Comparison of ENCODE assay signal across 30 cellular contexts in genomic region chr3:134708671-134709070, GRCh38. TPM values are rescaled to one million over a fixed set of nuclear protein-coding genes. Genes with fewer than 3 reads are reported as not detected.
A peak's percentile ranks its signal among the peaks of the same experiment; 100 is the strongest.
DNase-seq lines count a peak whose midpoint lies in the region; ATAC-seq and TF ChIP-seq lines count a peak whose summit lies in the region.
"Had no signal": no experiment of that assay in that cellular context is flagged by ENCODE, and none has a peak within 500 bp of the region (broad histone marks: within the 10 kb centered on the region; RNA-seq: fewer than 3 reads in every experiment).

No MANE protein-coding gene starts in this region.

- H3K9me3 ChIP-seq in right atrium auricular region, result no peaks in the 10 kb centered on the region
- H3K9me3 ChIP-seq: body of pancreas, heart left ventricle had no signal

- no peaks in the 10 kb centered on the region for H3K27me3 ChIP-seq in right atrium auricular region
- H3K27me3 ChIP-seq: body of pancreas, heart left ventricle had no signal

- peak; percentile 13 for DNase-seq in right atrium auricular region (ENCODE audit: low spot score)
- no peak for DNase-seq in cardiac septum (ENCODE audit: low spot score)
- peak; percentile 38 for DNase-seq in T1000 (lab: John Stamatoyannopoulos, UW)
- DNase-seq in fibroblast of the aortic adventitia (ENCODE audit: low read depth), result peak; percentile 43
- DNase-seq in NCI-H748 (lab: John Stamatoyannopoulos, UW; ENCODE audit: unreplicated experiment), result no peak
- DNase-seq: activated CD4-positive, alpha-beta T cell treated with anti-CD3 and anti-CD28 coated beads for 36 hours; activated CD8-positive, alpha-beta memory T cell treated with anti-CD3 and anti-CD28 coated beads for 24 hours; activated gamma-delta T cell treated with Interleukin-2 at 50 U/mL for 16 hours; activated naive CD8-positive, alpha-beta T cell treated with anti-CD3 and anti-CD28 coated beads, Interleukin-2, amount 50 U/mL, for 24 hours; body of pancreas; effector CD4-positive, alpha-beta T cell; GDM1; H7; heart left ventricle; kidney glomerular epithelial cell; natural killer cell; NCI-H1105 treated with DMSO at 0.1 percent for 48 hours; NCI-H2029 treated with DMSO at 0.1 percent for 48 hours; NCI-H2227 treated with DMSO at 0.1 percent for 48 hours; NCI-H69; stimulated activated CD4-positive, alpha-beta T cell treated with anti-CD3 and anti-CD28 coated beads, Interleukin-4, amount 100 ng/mL, for 1 hour; T-helper 2 cell had no signal

- H3K4me3 Mint-ChIP-seq in activated T-helper 17 cell treated with anti-CD3 and anti-CD28 coated beads, Interleukin-2, amount 50 U/mL, for 72 hours, result no peak overlapping the region
- H3K4me3 Mint-ChIP-seq: activated CD4-positive, alpha-beta T cell treated with anti-CD3 and anti-CD28 coated beads for 36 hours; activated naive CD8-positive, alpha-beta T cell treated with anti-CD3 and anti-CD28 coated beads, Interleukin-2, amount 50 U/mL, for 24 hours; B cell; natural killer cell had no signal

- H3K4me1 ChIP-seq in right atrium auricular region, result no peaks in the 10 kb centered on the region
- H3K4me1 ChIP-seq: body of pancreas had no signal

- H3K4me3 ChIP-seq in right atrium auricular region, result no peak overlapping the region
- no peak overlapping the region for H3K4me3 ChIP-seq in fibroblast of the aortic adventitia (ENCODE audit: low read depth, low read length)
- H3K4me3 ChIP-seq: body of pancreas, heart left ventricle, lung had no signal

- no peak for TF ChIP-seq CTCF in right atrium auricular region (IDR thresholded peaks at IDR 0.05)
- no peak for TF ChIP-seq CTCF in fibroblast of the aortic adventitia (IDR thresholded peaks at IDR 0.05; ENCODE audit: insufficient read depth, low read length)

- no peaks in the 10 kb centered on the region for H3K36me3 ChIP-seq in right atrium auricular region
- H3K36me3 ChIP-seq: heart left ventricle had no signal

- H3K4me1 Mint-ChIP-seq in activated T-helper 17 cell treated with anti-CD3 and anti-CD28 coated beads, Interleukin-2, amount 50 U/mL, for 72 hours, result no peaks in the 10 kb centered on the region
- H3K4me1 Mint-ChIP-seq: activated CD4-positive, alpha-beta T cell treated with anti-CD3 and anti-CD28 coated beads for 36 hours; activated naive CD8-positive, alpha-beta T cell treated with anti-CD3 and anti-CD28 coated beads, Interleukin-2, amount 50 U/mL, for 24 hours; natural killer cell had no signal

- H3K27ac Mint-ChIP-seq in activated T-helper 17 cell treated with anti-CD3 and anti-CD28 coated beads, Interleukin-2, amount 50 U/mL, for 72 hours, result no peak overlapping the region
- H3K27ac Mint-ChIP-seq: activated CD4-positive, alpha-beta T cell treated with anti-CD3 and anti-CD28 coated beads for 36 hours; activated naive CD8-positive, alpha-beta T cell treated with anti-CD3 and anti-CD28 coated beads, Interleukin-2, amount 50 U/mL, for 24 hours; B cell; natural killer cell had no signal

- no peaks in the 10 kb centered on the region for H3K9me3 Mint-ChIP-seq in activated T-helper 17 cell treated with anti-CD3 and anti-CD28 coated beads, Interleukin-2, amount 50 U/mL, for 72 hours
- H3K9me3 Mint-ChIP-seq: activated naive CD8-positive, alpha-beta T cell treated with anti-CD3 and anti-CD28 coated beads, Interleukin-2, amount 50 U/mL, for 24 hours had no signal

- H3K27me3 Mint-ChIP-seq in activated T-helper 17 cell treated with anti-CD3 and anti-CD28 coated beads, Interleukin-2, amount 50 U/mL, for 72 hours, result peaks cover 8% of the 10 kb centered on the region

- ATAC-seq in GM21576 (IDR thresholded peaks at IDR 0.05; ENCODE audit: unreplicated experiment) (no peak), HG03457 (IDR thresholded peaks at IDR 0.05; ENCODE audit: unreplicated experiment) (no peak)
- ATAC-seq in activated T-helper 17 cell treated with anti-CD3 and anti-CD28 coated beads, Interleukin-2, amount 50 U/mL, for 72 hours (replicated peaks), result no peak
- ATAC-seq: activated CD4-positive, alpha-beta T cell treated with anti-CD3 and anti-CD28 coated beads for 36 hours; activated naive CD8-positive, alpha-beta T cell treated with anti-CD3 and anti-CD28 coated beads, Interleukin-2, amount 50 U/mL, for 24 hours; body of pancreas; heart left ventricle; natural killer cell had no signal

- intact Hi-C loops in cardiac septum (cut with DNase I), result no loop called here

- H3K36me3 Mint-ChIP-seq in activated T-helper 17 cell treated with anti-CD3 and anti-CD28 coated beads, Interleukin-2, amount 50 U/mL, for 72 hours (ENCODE audit: low read depth), result no peaks in the 10 kb centered on the region
- H3K36me3 Mint-ChIP-seq: natural killer cell had no signal

- no peak overlapping the region for H3K27ac ChIP-seq in right atrium auricular region
- H3K27ac ChIP-seq: 22Rv1, body of pancreas, epithelial cell of prostate, heart left ventricle had no signal

RNA-seq across cellular contexts. Expression of gene KY, which starts 57.8 kb away (rescaled TPM):
- total RNA-seq in right atrium auricular region (under 1 TPM; 0.33 to 0.59 TPM), cardiac septum (3.9 TPM), fibroblast of the aortic adventitia (ENCODE audit: low replicate concordance) (1.6 and 10.5 TPM in 2 replicates)
- not detected for total RNA-seq in activated T-helper 17 cell treated with anti-CD3 and anti-CD28 coated beads, Interleukin-2, amount 50 U/mL, for 72 hours
- total RNA-seq: activated CD4-positive, alpha-beta T cell treated with anti-CD3 and anti-CD28 coated beads for 36 hours; B cell; MCF 10A had no signal

Comparison
In these comparisons a context has a peak if more than half of its experiments do, and no peak if none do; other contexts are left out.
1. DNase-seq: peak in right atrium auricular region (single experiment), T1000 (single experiment) and fibroblast of the aortic adventitia (single experiment); none in cardiac septum (single experiment) and NCI-H748 (single experiment).